ENCODE assay signal across 1 cellular context in genomic region chr19:58553799-58554493, GRCh38.
TF ChIP-seq lines count a peak whose summit lies in the region.

No MANE protein-coding gene starts in this region.

TF ChIP-seq in HepG2, 621 proteins besides CTCF, POLR2A, EP300 and RAD21 (continued from another document):
- no peak for TF ChIP-seq GZF1 (CRISPR knock-in tag; IDR thresholded peaks at IDR 0.05)
- no peak for TF ChIP-seq ZNF101 (CRISPR knock-in tag; IDR thresholded peaks at IDR 0.05; ENCODE audit: borderline replicate concordance, low read depth)
- 0 out of 2 replicates have a peak, but pooled peaks have one; percentile 19 for TF ChIP-seq SALL1 (CRISPR knock-in tag; IDR thresholded peaks at IDR 0.05)
- no peak for TF ChIP-seq TOE1 (CRISPR knock-in tag; IDR thresholded peaks at IDR 0.05)
- TF ChIP-seq NFE2 (CRISPR knock-in tag; IDR thresholded peaks at IDR 0.05): no peak
- no peak for TF ChIP-seq PAXIP1 (CRISPR knock-in tag; conservative IDR thresholded peaks at IDR 0.05)
- TF ChIP-seq ZBTB38 (CRISPR knock-in tag; IDR thresholded peaks at IDR 0.05): no peak
- TF ChIP-seq POGZ (CRISPR knock-in tag; IDR thresholded peaks at IDR 0.05): no peak
- TF ChIP-seq ZFX (CRISPR knock-in tag; IDR thresholded peaks at IDR 0.05; ENCODE audit: low read depth): 0 out of 2 replicates have a peak, but pooled peaks have one; percentile 5
- TF ChIP-seq RFXAP (CRISPR knock-in tag; IDR thresholded peaks at IDR 0.05; ENCODE audit: borderline replicate concordance): no peak
- no peak for TF ChIP-seq UBTF (CRISPR knock-in tag; IDR thresholded peaks at IDR 0.05)
- no peak for TF ChIP-seq PRDM10 (CRISPR knock-in tag; IDR thresholded peaks at IDR 0.05; ENCODE audit: low read depth)
- no peak for TF ChIP-seq ZBTB7B (CRISPR knock-in tag; IDR thresholded peaks at IDR 0.05)
